In genomic region chr2:195656859-195657633, GRCh38 we compare ENCODE assay signal across 8 cellular contexts. TPM values are rescaled to one million over a fixed set of nuclear protein-coding genes. Genes with fewer than 3 reads are reported as not detected.
A peak's percentile ranks its signal among the peaks of the same experiment; 100 is the strongest.
DNase-seq lines count a peak whose midpoint lies in the region; ATAC-seq and TF ChIP-seq lines count a peak whose summit lies in the region.

A gene with protein sequence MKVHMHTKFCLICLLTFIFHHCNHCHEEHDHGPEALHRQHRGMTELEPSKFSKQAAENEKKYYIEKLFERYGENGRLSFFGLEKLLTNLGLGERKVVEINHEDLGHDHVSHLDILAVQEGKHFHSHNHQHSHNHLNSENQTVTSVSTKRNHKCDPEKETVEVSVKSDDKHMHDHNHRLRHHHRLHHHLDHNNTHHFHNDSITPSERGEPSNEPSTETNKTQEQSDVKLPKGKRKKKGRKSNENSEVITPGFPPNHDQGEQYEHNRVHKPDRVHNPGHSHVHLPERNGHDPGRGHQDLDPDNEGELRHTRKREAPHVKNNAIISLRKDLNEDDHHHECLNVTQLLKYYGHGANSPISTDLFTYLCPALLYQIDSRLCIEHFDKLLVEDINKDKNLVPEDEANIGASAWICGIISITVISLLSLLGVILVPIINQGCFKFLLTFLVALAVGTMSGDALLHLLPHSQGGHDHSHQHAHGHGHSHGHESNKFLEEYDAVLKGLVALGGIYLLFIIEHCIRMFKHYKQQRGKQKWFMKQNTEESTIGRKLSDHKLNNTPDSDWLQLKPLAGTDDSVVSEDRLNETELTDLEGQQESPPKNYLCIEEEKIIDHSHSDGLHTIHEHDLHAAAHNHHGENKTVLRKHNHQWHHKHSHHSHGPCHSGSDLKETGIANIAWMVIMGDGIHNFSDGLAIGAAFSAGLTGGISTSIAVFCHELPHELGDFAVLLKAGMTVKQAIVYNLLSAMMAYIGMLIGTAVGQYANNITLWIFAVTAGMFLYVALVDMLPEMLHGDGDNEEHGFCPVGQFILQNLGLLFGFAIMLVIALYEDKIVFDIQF (plus strand): TSS chr2:195657226. CDS start chr2:195680043, 22,817 bp downstream.

- H3K36me3 ChIP-seq in RWPE2 (ENCODE audit: low read depth) (peaks cover 8% of the 10 kb centered on the region; the same call in 1 of the 2 replicates), fibroblast of lung (ENCODE audit: control insufficient read depth, insufficient read depth, low read length) (no peaks in the 10 kb centered on the region)
- H3K36me3 ChIP-seq in naive thymus-derived CD4-positive, alpha-beta T cell (ENCODE audit: control insufficient read depth in 2 of 3, insufficient read depth in 3 of 3, low read length in 3 of 3) = peaks cover 0 to 7% (median 0%) of the 10 kb centered on the region in 3 experiments

- H3K4me3 ChIP-seq in RWPE2 (ENCODE audit: severe bottlenecking) (peak within 1 kb of the TSS; percentile 81), fibroblast of lung (replicated peaks in 1 of 4; ENCODE audit: control extremely low read depth in 1 of 4, insufficient read depth in 1 of 4, low read depth in 3 of 4, low read length in 4 of 4) (peak within 1 kb of the TSS; percentile 65 to 95 (median 75))
- H3K4me3 ChIP-seq in naive thymus-derived CD4-positive, alpha-beta T cell (ENCODE audit: low read length) = peak within 1 kb of the TSS; percentile 81

- ATAC-seq in RWPE2 (ENCODE audit: low read depth) = peak; percentile 75
- peak; percentile 86 for ATAC-seq in naive thymus-derived CD4-positive, alpha-beta T cell
- peak; percentile 77 for ATAC-seq in stimulated activated naive B cell treated with anti-CD40 and anti-IgM and Interleukin-4, amounts not matched to agents 10 μg/mL and 1 μg/mL and 100 μg/mL, for 72 hours (replicated peaks)

- no peaks in the 10 kb centered on the region for H4K20me1 ChIP-seq in fibroblast of lung (ENCODE audit: control insufficient read depth, extremely low read depth, insufficient read depth, low read length)

- DNase-seq in EH (ENCODE audit: low read depth) (peak; percentile 98), H4 (ENCODE audit: low spot score) (peak; percentile 99), LoVo (ENCODE audit: low spot score) (peak; percentile 94), RWPE2 (ENCODE audit: low spot score) (peak; percentile 95), fibroblast of lung (ENCODE audit: low read depth in 2 of 2) (peak; percentile 96 to 99)
- DNase-seq in activated T-helper 2 cell treated with anti-CD3 and anti-CD28 coated beads, Interferon-gamma antibody, Interleukin-2, Interleukin-4, amounts not matched to agents 10 μg/mL and 5 μg/mL and 100 μg/mL, durations not matched to agents 14 hours and 24 hours and 36 hours (ENCODE audit: low spot score) = peak; percentile 97
- DNase-seq in naive thymus-derived CD4-positive, alpha-beta T cell = peak; percentile 95 to 100 (median 98)
- DNase-seq in stimulated activated naive B cell treated with anti-CD40 and anti-IgM and Interleukin-4, amounts not matched to agents 10 μg/mL and 1 μg/mL and 100 μg/mL, for 72 hours = peak; percentile 98

- intact Hi-C loops in activated T-helper 2 cell treated with anti-CD3 and anti-CD28 coated beads, Interferon-gamma antibody, Interleukin-2, Interleukin-4, amounts not matched to agents 10 μg/mL and 5 μg/mL and 100 μg/mL, durations not matched to agents 14 hours and 24 hours and 36 hours (cut with micrococcal nuclease) = loop anchor here (1.0 to 10.0 kb wide), 4 partner anchors 123 to 1778 kb away; partner anchors contain the start of gene SF3B1
- intact Hi-C loops in naive thymus-derived CD4-positive, alpha-beta T cell (cut with micrococcal nuclease) = loop anchor here (1.0 to 5.0 kb wide), 11 partner anchors 93 to 1860 kb away; partner anchors contain the start of genes STK17B (in 2 of the 2), DNAH7 (in 1 of the 2) and MOB4 (in 1 of the 2)

- peak within 1 kb of the TSS; percentile 99 for H3K9ac ChIP-seq in fibroblast of lung (ENCODE audit: insufficient read depth, low read length)

- no peaks in the 10 kb centered on the region for H3K9me3 ChIP-seq in RWPE2 (ENCODE audit: severe bottlenecking)
- H3K9me3 ChIP-seq in fibroblast of lung (ENCODE audit: control insufficient read depth, insufficient read depth, low read depth, low read length) = no peaks in the 10 kb centered on the region
- no peaks in the 10 kb centered on the region for H3K9me3 ChIP-seq in naive thymus-derived CD4-positive, alpha-beta T cell (ENCODE audit: control insufficient read depth in 2 of 3, low read length in 3 of 3)

- no peaks in the 10 kb centered on the region for H3K27me3 ChIP-seq in RWPE2 (ENCODE audit: insufficient read depth, poor library complexity, severe bottlenecking)
- H3K27me3 ChIP-seq in fibroblast of lung (ENCODE audit: control insufficient read depth, insufficient read depth, low read length) = no peaks in the 10 kb centered on the region
- H3K27me3 ChIP-seq in naive thymus-derived CD4-positive, alpha-beta T cell (ENCODE audit: control insufficient read depth in 2 of 2, insufficient read depth in 2 of 2, low read length in 2 of 2) = no peaks in the 10 kb centered on the region

- H3K27ac ChIP-seq in RWPE2 (ENCODE audit: poor library complexity, severe bottlenecking) (peak within 1 kb of the TSS; percentile 81), fibroblast of lung (ENCODE audit: insufficient read depth, low read length) (peak within 1 kb of the TSS; percentile 98)
- peak within 1 kb of the TSS; percentile 99 for H3K27ac ChIP-seq in naive thymus-derived CD4-positive, alpha-beta T cell (ENCODE audit: low read depth, low read length)

- CTCF ChIA-PET in naive thymus-derived CD4-positive, alpha-beta T cell (lab: Charles Lee) = interaction anchor here (0.7 to 2.4 kb wide), 10 partner anchors 8 to 1456 kb away, joined by 3 to 21 read pairs (median 4); no protein-coding TSS in a partner anchor

- no peaks in the 10 kb centered on the region for H3K9me3 Mint-ChIP-seq in activated T-helper 2 cell treated with anti-CD3 and anti-CD28 coated beads, Interferon-gamma antibody, Interleukin-2, Interleukin-4, amounts not matched to agents 10 μg/mL and 5 μg/mL and 100 μg/mL, durations not matched to agents 14 hours and 24 hours and 36 hours
- H3K9me3 Mint-ChIP-seq in naive thymus-derived CD4-positive, alpha-beta T cell = peaks cover 0 to 10% (median 0%) of the 10 kb centered on the region in 11 donors
- H3K9me3 Mint-ChIP-seq in stimulated activated naive B cell treated with anti-CD40 and anti-IgM and Interleukin-4, amounts not matched to agents 10 μg/mL and 1 μg/mL and 100 μg/mL, for 72 hours = no peaks in the 10 kb centered on the region

- POLR2A ChIA-PET in naive thymus-derived CD4-positive, alpha-beta T cell (lab: Charles Lee) = interaction anchor here (0.6 to 5.7 kb wide), 48 partner anchors 9 to 1575 kb away, joined by 3 to 196 read pairs (median 4); partner anchors contain the start of gene DNAH7

- TF ChIP-seq CTCF in RWPE2 (IDR thresholded peaks at IDR 0.05; ENCODE audit: poor library complexity, severe bottlenecking) = no peak
- no peak for TF ChIP-seq CTCF in fibroblast of lung (conservative IDR thresholded peaks at IDR 0.05 in 1 of 2, IDR thresholded peaks at IDR 0.05 in 1 of 2; ENCODE audit: low read depth in 1 of 2, low read length in 2 of 2)

- peaks cover 45% of the 10 kb centered on the region for H3K79me2 ChIP-seq in fibroblast of lung (ENCODE audit: control insufficient read depth, insufficient read depth, low read length)

- H3K4me3 Mint-ChIP-seq in activated T-helper 2 cell treated with anti-CD3 and anti-CD28 coated beads, Interferon-gamma antibody, Interleukin-2, Interleukin-4, amounts not matched to agents 10 μg/mL and 5 μg/mL and 100 μg/mL, durations not matched to agents 14 hours and 24 hours and 36 hours (ENCODE audit: low read depth) = peak within 1 kb of the TSS; percentile 94
- peak within 1 kb of the TSS; percentile 95 to 100 (median 99) for H3K4me3 Mint-ChIP-seq in naive thymus-derived CD4-positive, alpha-beta T cell
- peak within 1 kb of the TSS; percentile 97 to 99 for H3K4me3 Mint-ChIP-seq in stimulated activated naive B cell treated with anti-CD40 and anti-IgM and Interleukin-4, amounts not matched to agents 10 μg/mL and 1 μg/mL and 100 μg/mL, for 72 hours

- H3K27ac Mint-ChIP-seq in activated T-helper 2 cell treated with anti-CD3 and anti-CD28 coated beads, Interferon-gamma antibody, Interleukin-2, Interleukin-4, amounts not matched to agents 10 μg/mL and 5 μg/mL and 100 μg/mL, durations not matched to agents 14 hours and 24 hours and 36 hours = peak within 1 kb of the TSS; percentile 100
- peak within 1 kb of the TSS; percentile 100 for H3K27ac Mint-ChIP-seq in naive thymus-derived CD4-positive, alpha-beta T cell
- peak within 1 kb of the TSS; percentile 100 for H3K27ac Mint-ChIP-seq in stimulated activated naive B cell treated with anti-CD40 and anti-IgM and Interleukin-4, amounts not matched to agents 10 μg/mL and 1 μg/mL and 100 μg/mL, for 72 hours

- peaks cover 25% of the 10 kb centered on the region for H3K4me1 Mint-ChIP-seq in activated T-helper 2 cell treated with anti-CD3 and anti-CD28 coated beads, Interferon-gamma antibody, Interleukin-2, Interleukin-4, amounts not matched to agents 10 μg/mL and 5 μg/mL and 100 μg/mL, durations not matched to agents 14 hours and 24 hours and 36 hours (ENCODE audit: low read depth)
- peaks cover 7 to 36% (median 30%) of the 10 kb centered on the region in 7 donors for H3K4me1 Mint-ChIP-seq in naive thymus-derived CD4-positive, alpha-beta T cell
- peaks cover 16 to 67% of the 10 kb centered on the region in 2 donors for H3K4me1 Mint-ChIP-seq in stimulated activated naive B cell treated with anti-CD40 and anti-IgM and Interleukin-4, amounts not matched to agents 10 μg/mL and 1 μg/mL and 100 μg/mL, for 72 hours

- H3K4me1 ChIP-seq in RWPE2 (ENCODE audit: insufficient read depth, poor library complexity, severe bottlenecking) (peaks cover 22% of the 10 kb centered on the region), fibroblast of lung (ENCODE audit: control insufficient read depth, extremely low read depth, insufficient read depth, low read length) (peaks cover 8% of the 10 kb centered on the region)
- peaks cover 3 to 24% of the 10 kb centered on the region in 2 donors for H3K4me1 ChIP-seq in naive thymus-derived CD4-positive, alpha-beta T cell (ENCODE audit: control insufficient read depth in 2 of 2, insufficient read depth in 2 of 2, low read length in 2 of 2)

- H3K27me3 Mint-ChIP-seq in activated T-helper 2 cell treated with anti-CD3 and anti-CD28 coated beads, Interferon-gamma antibody, Interleukin-2, Interleukin-4, amounts not matched to agents 10 μg/mL and 5 μg/mL and 100 μg/mL, durations not matched to agents 14 hours and 24 hours and 36 hours (ENCODE audit: low read depth) = no peaks in the 10 kb centered on the region
- peaks cover 0 to 9% (median 0%) of the 10 kb centered on the region in 5 donors for H3K27me3 Mint-ChIP-seq in naive thymus-derived CD4-positive, alpha-beta T cell
- peaks cover 0 to 4% of the 10 kb centered on the region in 2 donors for H3K27me3 Mint-ChIP-seq in stimulated activated naive B cell treated with anti-CD40 and anti-IgM and Interleukin-4, amounts not matched to agents 10 μg/mL and 1 μg/mL and 100 μg/mL, for 72 hours

- H3K4me2 ChIP-seq in fibroblast of lung (ENCODE audit: extremely low read depth, insufficient read depth, low read length) = peak within 1 kb of the TSS; percentile 92

- H3K36me3 Mint-ChIP-seq in activated T-helper 2 cell treated with anti-CD3 and anti-CD28 coated beads, Interferon-gamma antibody, Interleukin-2, Interleukin-4, amounts not matched to agents 10 μg/mL and 5 μg/mL and 100 μg/mL, durations not matched to agents 14 hours and 24 hours and 36 hours (ENCODE audit: low read depth) = peaks cover 33% of the 10 kb centered on the region
- peaks cover 4 to 37% (median 12%) of the 10 kb centered on the region in 5 donors for H3K36me3 Mint-ChIP-seq in naive thymus-derived CD4-positive, alpha-beta T cell
- H3K36me3 Mint-ChIP-seq in stimulated activated naive B cell treated with anti-CD40 and anti-IgM and Interleukin-4, amounts not matched to agents 10 μg/mL and 1 μg/mL and 100 μg/mL, for 72 hours = peaks cover 12 to 15% of the 10 kb centered on the region in 2 donors

- peak within 1 kb of the TSS; percentile 69 for H2AFZ ChIP-seq in fibroblast of lung (ENCODE audit: low read length)

RNA-seq across cellular contexts. Expression of the gene that starts here (rescaled TPM):
- 19.1 and 19.2 TPM in 2 replicates for total RNA-seq in H4 (2014; rRNA removed; shearing (Covaris generic))
- 27.2 and 27.6 TPM in 2 replicates for total RNA-seq in activated T-helper 2 cell treated with anti-CD3 and anti-CD28 coated beads, Interferon-gamma antibody, Interleukin-2, Interleukin-4, amounts not matched to agents 10 μg/mL and 5 μg/mL and 100 μg/mL, durations not matched to agents 14 hours and 24 hours and 36 hours
- total RNA-seq in fibroblast of lung = 60.9 and 77.0 TPM in 2 replicates
- 19.9 and 36.9 TPM in 2 replicates for polyA plus RNA-seq in fibroblast of lung
- 11.7 and 19.9 TPM in 2 replicates for polyA plus RNA-seq in fibroblast of lung (2012)
- polyA minus RNA-seq in fibroblast of lung (ENCODE audit: low replicate concordance) = 8.0 and 14.8 TPM in 2 replicates
- 10 to 100 TPM; 48.3 to 92.9 (median 60.7) TPM for total RNA-seq in naive thymus-derived CD4-positive, alpha-beta T cell
- polyA plus RNA-seq in naive thymus-derived CD4-positive, alpha-beta T cell = 10 to 100 TPM in 1 of 2 donors, 1 to 10 TPM in 1; 6.6 to 17.1 TPM

Comparison
In these comparisons a context has a peak if more than half of its experiments do, and no peak if none do; other contexts are left out.
1. Peak in every context shown above with its lines: DNase-seq, ATAC-seq, H3K4me3 ChIP-seq and H3K27ac ChIP-seq.